In the genomic region with DNA sequence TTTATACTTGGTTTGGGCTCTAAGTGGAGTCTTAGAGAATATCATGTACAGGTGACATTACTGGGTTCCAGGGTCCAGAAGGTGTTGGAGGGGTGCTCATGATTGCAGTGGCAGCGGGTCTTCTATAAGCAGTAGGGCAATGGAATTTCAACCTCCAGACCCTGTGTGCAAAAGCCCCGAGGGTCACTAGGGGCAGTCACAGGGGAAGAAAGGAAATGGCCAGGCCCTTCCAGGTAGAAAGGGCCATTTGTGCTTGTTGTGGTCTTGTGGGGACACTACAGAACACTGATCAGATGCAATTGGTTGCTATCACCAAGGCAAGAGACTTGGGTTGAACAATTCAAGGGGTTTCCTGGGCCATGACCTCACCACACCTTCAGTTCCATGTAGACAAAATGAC, we compare ENCODE assay signal across 25 cellular contexts.
"Had no signal": no experiment of that assay in that cellular context is flagged by ENCODE, and none has a peak within 500 bp of the region (broad histone marks: within the 10 kb centered on the region; RNA-seq: fewer than 3 reads in every experiment).

No MANE protein-coding gene starts in this region.

- H3K36me3 Mint-ChIP-seq: activated naive CD4-positive, alpha-beta T cell treated with anti-CD3 and anti-CD28 coated beads, Interleukin-2, amount 10 ng/mL, durations not matched to agents 7 days and 5 days; activated naive CD8-positive, alpha-beta T cell treated with anti-CD3 and anti-CD28 coated beads for 36 hours had no signal

- H3K4me3 ChIP-seq: cardiac muscle cell, MG63, SJCRH30 had no signal

- H3K9ac ChIP-seq: SK-N-SH had no signal

- H3K9me3 Mint-ChIP-seq: activated naive CD4-positive, alpha-beta T cell treated with anti-CD3 and anti-CD28 coated beads, Interleukin-2, amount 10 ng/mL, durations not matched to agents 7 days and 5 days; activated naive CD8-positive, alpha-beta T cell treated with anti-CD3 and anti-CD28 coated beads for 36 hours; activated T-cell treated with anti-CD3 and anti-CD28 coated beads, Interleukin-2, amount 50 U/mL, for 4 hours had no signal

- DNase-seq: activated CD4-positive, alpha-beta T cell treated with anti-CD3 and anti-CD28 coated beads for 36 hours; activated CD4-positive, alpha-beta T cell treated with anti-CD3 and anti-CD28 coated beads, Interleukin-2, amount 50 U/mL, for 1 hour; activated gamma-delta T cell treated with Interleukin-2 at 50 U/mL for 16 hours; activated naive CD4-positive, alpha-beta T cell treated with anti-CD3 and anti-CD28 coated beads, Interleukin-2, amount 10 ng/mL, durations not matched to agents 7 days and 5 days; activated naive CD8-positive, alpha-beta T cell treated with anti-CD3 and anti-CD28 coated beads for 36 hours; activated T-cell treated with anti-CD3 and anti-CD28 coated beads, Interleukin-2, amount 50 U/mL, for 4 hours; brain microvascular endothelial cell; MG63; MV-4-11; NCI-H1092 treated with DMSO at 0.1 percent for 48 hours; NCI-H1417 treated with DMSO at 0.1 percent for 48 hours; NCI-H1694; NCI-H345; NCI-H510A; NCI-H526 treated with DMSO at 0.1 percent for 48 hours; NCI-H82; OCI-M1; Right ventricle myocardium superior; SJCRH30; SK-N-SH; T-helper 1 cell; WERI-Rb-1 had no signal

- H3K27ac ChIP-seq: brain microvascular endothelial cell, cardiac muscle cell, SJCRH30, WERI-Rb-1 had no signal

- ATAC-seq: activated CD4-positive, alpha-beta T cell treated with anti-CD3 and anti-CD28 coated beads for 36 hours; activated CD8-positive, alpha-beta T cell treated with anti-CD3 and anti-CD28 coated beads, Interleukin-2, amount 10 ng/mL, durations not matched to agents 7 days and 5 days; activated T-cell treated with anti-CD3 and anti-CD28 coated beads, Interleukin-2, amount 50 U/mL, for 4 hours; Panc1 had no signal

- H3K4me1 Mint-ChIP-seq: activated CD4-positive, alpha-beta T cell treated with anti-CD3 and anti-CD28 coated beads for 36 hours; activated naive CD4-positive, alpha-beta T cell treated with anti-CD3 and anti-CD28 coated beads, Interleukin-2, amount 10 ng/mL, durations not matched to agents 7 days and 5 days; activated naive CD8-positive, alpha-beta T cell treated with anti-CD3 and anti-CD28 coated beads for 36 hours had no signal

- H3K27me3 Mint-ChIP-seq: activated CD4-positive, alpha-beta T cell treated with anti-CD3 and anti-CD28 coated beads for 36 hours; activated naive CD8-positive, alpha-beta T cell treated with anti-CD3 and anti-CD28 coated beads for 36 hours had no signal

- H3K27ac Mint-ChIP-seq: activated CD4-positive, alpha-beta T cell treated with anti-CD3 and anti-CD28 coated beads for 36 hours; activated CD8-positive, alpha-beta T cell treated with anti-CD3 and anti-CD28 coated beads, Interleukin-2, amount 10 ng/mL, durations not matched to agents 7 days and 5 days; activated naive CD4-positive, alpha-beta T cell treated with anti-CD3 and anti-CD28 coated beads, Interleukin-2, amount 10 ng/mL, durations not matched to agents 7 days and 5 days; activated naive CD8-positive, alpha-beta T cell treated with anti-CD3 and anti-CD28 coated beads for 36 hours had no signal

- H3K9me3 ChIP-seq: MG63, SJCRH30, SK-N-SH had no signal

- H3K4me3 Mint-ChIP-seq: activated CD4-positive, alpha-beta T cell treated with anti-CD3 and anti-CD28 coated beads for 36 hours; activated CD8-positive, alpha-beta T cell treated with anti-CD3 and anti-CD28 coated beads, Interleukin-2, amount 10 ng/mL, durations not matched to agents 7 days and 5 days; activated naive CD4-positive, alpha-beta T cell treated with anti-CD3 and anti-CD28 coated beads, Interleukin-2, amount 10 ng/mL, durations not matched to agents 7 days and 5 days; activated naive CD8-positive, alpha-beta T cell treated with anti-CD3 and anti-CD28 coated beads for 36 hours; activated T-cell treated with anti-CD3 and anti-CD28 coated beads, Interleukin-2, amount 50 U/mL, for 4 hours had no signal

- H3K36me3 ChIP-seq: brain microvascular endothelial cell, cardiac muscle cell, MG63, SJCRH30, WERI-Rb-1 had no signal

- H3K27me3 ChIP-seq: brain microvascular endothelial cell, cardiac muscle cell, MG63, SJCRH30 had no signal

- H3K4me2 ChIP-seq: SK-N-SH had no signal
